ENCODE assay signal across 1 cellular context in the genomic region with DNA sequence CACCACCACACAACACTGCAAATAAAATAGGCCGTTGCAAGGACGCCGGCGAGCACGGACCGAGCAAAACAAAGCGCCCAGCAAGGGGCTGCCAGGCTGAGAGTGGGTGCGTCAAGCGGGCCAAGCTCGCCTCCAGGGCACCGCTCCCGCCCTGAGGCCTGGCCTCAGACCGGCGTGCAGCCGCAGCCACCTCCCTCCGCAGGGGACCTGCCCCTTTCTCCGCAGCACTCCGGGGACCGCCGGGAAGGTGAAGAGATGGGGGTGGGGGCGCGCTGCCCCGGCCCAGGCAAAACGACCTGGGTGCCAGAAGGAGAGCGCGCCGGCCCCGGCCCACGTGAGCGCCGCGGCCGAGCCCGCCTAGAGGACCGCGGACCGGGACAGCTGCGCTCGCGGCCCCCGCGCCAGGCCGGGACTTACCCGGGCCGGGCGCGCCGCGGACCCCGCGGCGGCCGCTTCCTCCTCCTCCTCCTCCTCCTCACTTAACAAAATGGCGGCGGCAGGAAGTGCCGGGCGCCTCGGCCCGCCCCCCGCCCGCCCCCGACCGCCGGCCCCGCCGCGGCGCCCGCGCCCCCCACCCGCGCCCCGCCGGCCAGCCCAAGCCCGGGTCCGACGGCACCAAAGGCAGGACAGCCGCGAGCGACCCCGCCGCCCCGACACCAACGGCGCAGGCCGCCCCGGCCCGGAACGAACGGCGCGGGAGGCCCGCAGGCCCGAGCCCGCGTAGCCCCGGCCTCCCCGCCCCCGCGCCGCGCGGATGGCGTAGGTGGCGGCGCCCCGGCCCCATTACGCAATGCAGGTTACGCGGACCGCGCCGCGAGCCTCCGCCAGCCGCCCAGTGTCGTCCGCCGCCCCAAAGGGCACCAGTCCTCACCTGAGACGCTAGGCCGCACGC.
A peak's percentile ranks its signal among the peaks of the same experiment; 100 is the strongest.
TF ChIP-seq lines count a peak whose summit lies in the region.

No MANE protein-coding gene starts in this region.

TF ChIP-seq in HEK293, 187 proteins besides CTCF, POLR2A, EP300 and RAD21 (continued from another document):
- TF ChIP-seq ZNF19 (tag by site-specific recombination; IDR thresholded peaks at IDR 0.05; ENCODE audit: low read depth) = no peak
- TF ChIP-seq ZNF423 (tag by site-specific recombination; IDR thresholded peaks at IDR 0.05) = no peak
- no peak for TF ChIP-seq BCL11A (tag by site-specific recombination; IDR thresholded peaks at IDR 0.05; ENCODE audit: low read depth)
- TF ChIP-seq YY1 (tag by site-specific recombination; IDR thresholded peaks at IDR 0.05) = no peak
- TF ChIP-seq, protein P1, sequence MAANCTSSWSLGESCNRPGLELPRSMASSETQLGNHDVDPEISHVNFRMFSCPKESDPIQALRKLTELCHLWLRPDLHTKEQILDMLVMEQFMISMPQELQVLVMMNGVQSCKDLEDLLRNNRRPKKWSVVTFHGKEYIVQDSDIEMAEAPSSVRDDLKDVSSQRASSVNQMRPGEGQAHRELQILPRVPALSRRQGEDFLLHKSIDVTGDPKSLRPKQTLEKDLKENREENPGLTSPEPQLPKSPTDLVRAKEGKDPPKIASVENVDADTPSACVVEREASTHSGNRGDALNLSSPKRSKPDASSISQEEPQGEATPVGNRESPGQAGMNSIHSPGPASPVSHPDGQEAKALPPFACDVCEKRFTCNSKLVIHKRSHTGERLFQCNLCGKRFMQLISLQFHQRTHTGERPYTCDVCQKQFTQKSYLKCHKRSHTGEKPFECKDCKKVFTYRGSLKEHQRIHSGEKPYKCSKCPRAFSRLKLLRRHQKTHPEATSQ (tag by site-specific recombination; IDR thresholded peaks at IDR 0.05) = no peak
- TF ChIP-seq, protein P2, sequence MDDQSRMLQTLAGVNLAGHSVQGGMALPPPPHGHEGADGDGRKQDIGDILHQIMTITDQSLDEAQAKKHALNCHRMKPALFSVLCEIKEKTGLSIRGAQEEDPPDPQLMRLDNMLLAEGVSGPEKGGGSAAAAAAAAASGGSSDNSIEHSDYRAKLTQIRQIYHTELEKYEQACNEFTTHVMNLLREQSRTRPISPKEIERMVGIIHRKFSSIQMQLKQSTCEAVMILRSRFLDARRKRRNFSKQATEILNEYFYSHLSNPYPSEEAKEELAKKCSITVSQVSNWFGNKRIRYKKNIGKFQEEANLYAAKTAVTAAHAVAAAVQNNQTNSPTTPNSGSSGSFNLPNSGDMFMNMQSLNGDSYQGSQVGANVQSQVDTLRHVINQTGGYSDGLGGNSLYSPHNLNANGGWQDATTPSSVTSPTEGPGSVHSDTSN (CRISPR knock-in tag; IDR thresholded peaks at IDR 0.05) = no peak
- no peak for TF ChIP-seq FEZF1 (tag by site-specific recombination; IDR thresholded peaks at IDR 0.05)
- TF ChIP-seq ZSCAN23 (tag by site-specific recombination; IDR thresholded peaks at IDR 0.05) = no peak
- TF ChIP-seq, protein P3, sequence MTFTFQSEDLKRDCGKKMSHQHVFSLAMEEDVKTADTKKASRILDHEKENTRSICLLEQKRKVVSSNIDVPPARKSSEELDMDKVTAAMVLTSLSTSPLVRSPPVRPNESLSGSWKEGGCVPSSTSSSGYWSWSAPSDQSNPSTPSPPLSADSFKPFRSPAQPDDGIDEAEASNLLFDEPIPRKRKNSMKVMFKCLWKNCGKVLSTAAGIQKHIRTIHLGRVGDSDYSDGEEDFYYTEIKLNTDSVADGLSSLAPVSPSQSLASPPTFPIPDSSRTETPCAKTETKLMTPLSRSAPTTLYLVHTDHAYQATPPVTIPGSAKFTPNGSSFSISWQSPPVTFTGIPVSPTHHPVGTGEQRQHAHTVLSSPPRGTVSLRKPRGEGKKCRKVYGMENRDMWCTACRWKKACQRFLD (tag by site-specific recombination; IDR thresholded peaks at IDR 0.05) = no peak
- TF ChIP-seq MYNN (tag by site-specific recombination; IDR thresholded peaks at IDR 0.05; ENCODE audit: borderline replicate concordance) = no peak
- no peak for TF ChIP-seq ZNF530 (tag by site-specific recombination; IDR thresholded peaks at IDR 0.05; ENCODE audit: low read depth)
- no peak for TF ChIP-seq RBAK (tag by site-specific recombination; IDR thresholded peaks at IDR 0.05)
- TF ChIP-seq, protein P4, sequence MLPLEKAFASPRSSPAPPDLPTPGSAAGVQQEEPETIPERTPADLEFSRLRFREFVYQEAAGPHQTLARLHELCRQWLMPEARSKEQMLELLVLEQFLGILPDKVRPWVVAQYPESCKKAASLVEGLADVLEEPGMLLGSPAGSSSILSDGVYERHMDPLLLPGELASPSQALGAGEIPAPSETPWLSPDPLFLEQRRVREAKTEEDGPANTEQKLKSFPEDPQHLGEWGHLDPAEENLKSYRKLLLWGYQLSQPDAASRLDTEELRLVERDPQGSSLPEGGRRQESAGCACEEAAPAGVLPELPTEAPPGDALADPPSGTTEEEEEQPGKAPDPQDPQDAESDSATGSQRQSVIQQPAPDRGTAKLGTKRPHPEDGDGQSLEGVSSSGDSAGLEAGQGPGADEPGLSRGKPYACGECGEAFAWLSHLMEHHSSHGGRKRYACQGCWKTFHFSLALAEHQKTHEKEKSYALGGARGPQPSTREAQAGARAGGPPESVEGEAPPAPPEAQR (tag by site-specific recombination; IDR thresholded peaks at IDR 0.05) = no peak
- TF ChIP-seq, protein P5, sequence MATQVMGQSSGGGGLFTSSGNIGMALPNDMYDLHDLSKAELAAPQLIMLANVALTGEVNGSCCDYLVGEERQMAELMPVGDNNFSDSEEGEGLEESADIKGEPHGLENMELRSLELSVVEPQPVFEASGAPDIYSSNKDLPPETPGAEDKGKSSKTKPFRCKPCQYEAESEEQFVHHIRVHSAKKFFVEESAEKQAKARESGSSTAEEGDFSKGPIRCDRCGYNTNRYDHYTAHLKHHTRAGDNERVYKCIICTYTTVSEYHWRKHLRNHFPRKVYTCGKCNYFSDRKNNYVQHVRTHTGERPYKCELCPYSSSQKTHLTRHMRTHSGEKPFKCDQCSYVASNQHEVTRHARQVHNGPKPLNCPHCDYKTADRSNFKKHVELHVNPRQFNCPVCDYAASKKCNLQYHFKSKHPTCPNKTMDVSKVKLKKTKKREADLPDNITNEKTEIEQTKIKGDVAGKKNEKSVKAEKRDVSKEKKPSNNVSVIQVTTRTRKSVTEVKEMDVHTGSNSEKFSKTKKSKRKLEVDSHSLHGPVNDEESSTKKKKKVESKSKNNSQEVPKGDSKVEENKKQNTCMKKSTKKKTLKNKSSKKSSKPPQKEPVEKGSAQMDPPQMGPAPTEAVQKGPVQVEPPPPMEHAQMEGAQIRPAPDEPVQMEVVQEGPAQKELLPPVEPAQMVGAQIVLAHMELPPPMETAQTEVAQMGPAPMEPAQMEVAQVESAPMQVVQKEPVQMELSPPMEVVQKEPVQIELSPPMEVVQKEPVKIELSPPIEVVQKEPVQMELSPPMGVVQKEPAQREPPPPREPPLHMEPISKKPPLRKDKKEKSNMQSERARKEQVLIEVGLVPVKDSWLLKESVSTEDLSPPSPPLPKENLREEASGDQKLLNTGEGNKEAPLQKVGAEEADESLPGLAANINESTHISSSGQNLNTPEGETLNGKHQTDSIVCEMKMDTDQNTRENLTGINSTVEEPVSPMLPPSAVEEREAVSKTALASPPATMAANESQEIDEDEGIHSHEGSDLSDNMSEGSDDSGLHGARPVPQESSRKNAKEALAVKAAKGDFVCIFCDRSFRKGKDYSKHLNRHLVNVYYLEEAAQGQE (tag by site-specific recombination; IDR thresholded peaks at IDR 0.05) = no peak
- TF ChIP-seq HOXD13 (CRISPR knock-in tag; IDR thresholded peaks at IDR 0.05; ENCODE audit: borderline replicate concordance) = no peak
- no peak for TF ChIP-seq EGR2 (tag by site-specific recombination; IDR thresholded peaks at IDR 0.05; ENCODE audit: low read depth)
- TF ChIP-seq KLF10 (tag by site-specific recombination; IDR thresholded peaks at IDR 0.05) = peak; percentile 31; the same call in 1 of the 2 replicates
- no peak for TF ChIP-seq ZNF624 (tag by site-specific recombination; IDR thresholded peaks at IDR 0.05)
- TF ChIP-seq ZNF394 (tag by site-specific recombination; IDR thresholded peaks at IDR 0.05; ENCODE audit: borderline replicate concordance) = 0 out of 2 replicates have a peak, but pooled peaks have one; percentile 17
- no peak for TF ChIP-seq ZNF174 (tag by site-specific recombination; IDR thresholded peaks at IDR 0.05)
- TF ChIP-seq KLF1 (tag by site-specific recombination; IDR thresholded peaks at IDR 0.05) = no peak
- TF ChIP-seq ZNF132 (tag by site-specific recombination; IDR thresholded peaks at IDR 0.05; ENCODE audit: borderline replicate concordance) = no peak
- no peak for TF ChIP-seq ZFP3 (tag by site-specific recombination; IDR thresholded peaks at IDR 0.05; ENCODE audit: low read depth)
- TF ChIP-seq, protein P6, sequence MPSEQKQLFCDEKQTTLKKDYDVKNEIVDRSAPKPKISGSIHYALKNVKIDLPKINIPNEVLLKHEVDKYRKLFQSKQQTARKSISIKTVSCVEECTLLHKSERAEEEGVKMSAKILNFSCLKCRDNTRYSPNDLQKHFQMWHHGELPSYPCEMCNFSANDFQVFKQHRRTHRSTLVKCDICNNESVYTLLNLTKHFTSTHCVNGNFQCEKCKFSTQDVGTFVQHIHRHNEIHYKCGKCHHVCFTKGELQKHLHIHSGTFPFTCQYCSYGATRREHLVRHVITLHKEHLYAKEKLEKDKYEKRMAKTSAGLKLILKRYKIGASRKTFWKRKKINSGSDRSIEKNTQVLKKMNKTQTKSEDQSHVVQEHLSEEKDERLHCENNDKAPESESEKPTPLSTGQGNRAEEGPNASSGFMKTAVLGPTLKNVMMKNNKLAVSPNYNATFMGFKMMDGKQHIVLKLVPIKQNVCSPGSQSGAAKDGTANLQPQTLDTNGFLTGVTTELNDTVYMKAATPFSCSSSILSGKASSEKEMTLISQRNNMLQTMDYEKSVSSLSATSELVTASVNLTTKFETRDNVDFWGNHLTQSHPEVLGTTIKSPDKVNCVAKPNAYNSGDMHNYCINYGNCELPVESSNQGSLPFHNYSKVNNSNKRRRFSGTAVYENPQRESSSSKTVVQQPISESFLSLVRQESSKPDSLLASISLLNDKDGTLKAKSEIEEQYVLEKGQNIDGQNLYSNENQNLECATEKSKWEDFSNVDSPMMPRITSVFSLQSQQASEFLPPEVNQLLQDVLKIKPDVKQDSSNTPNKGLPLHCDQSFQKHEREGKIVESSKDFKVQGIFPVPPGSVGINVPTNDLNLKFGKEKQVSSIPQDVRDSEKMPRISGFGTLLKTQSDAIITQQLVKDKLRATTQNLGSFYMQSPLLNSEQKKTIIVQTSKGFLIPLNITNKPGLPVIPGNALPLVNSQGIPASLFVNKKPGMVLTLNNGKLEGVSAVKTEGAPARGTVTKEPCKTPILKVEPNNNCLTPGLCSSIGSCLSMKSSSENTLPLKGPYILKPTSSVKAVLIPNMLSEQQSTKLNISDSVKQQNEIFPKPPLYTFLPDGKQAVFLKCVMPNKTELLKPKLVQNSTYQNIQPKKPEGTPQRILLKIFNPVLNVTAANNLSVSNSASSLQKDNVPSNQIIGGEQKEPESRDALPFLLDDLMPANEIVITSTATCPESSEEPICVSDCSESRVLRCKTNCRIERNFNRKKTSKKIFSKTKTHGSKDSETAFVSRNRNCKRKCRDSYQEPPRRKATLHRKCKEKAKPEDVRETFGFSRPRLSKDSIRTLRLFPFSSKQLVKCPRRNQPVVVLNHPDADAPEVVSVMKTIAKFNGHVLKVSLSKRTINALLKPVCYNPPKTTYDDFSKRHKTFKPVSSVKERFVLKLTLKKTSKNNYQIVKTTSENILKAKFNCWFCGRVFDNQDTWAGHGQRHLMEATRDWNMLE (tag by site-specific recombination; conservative IDR thresholded peaks at IDR 0.05; ENCODE audit: low read depth) = no peak
- TF ChIP-seq ZNF76 (tag by site-specific recombination; IDR thresholded peaks at IDR 0.05; ENCODE audit: borderline replicate concordance, low read depth) = peak; percentile 78
- TF ChIP-seq ZNF658 (tag by site-specific recombination; IDR thresholded peaks at IDR 0.05) = no peak
- no peak for TF ChIP-seq TCF7L2 (IDR thresholded peaks at IDR 0.05; ENCODE audit: borderline replicate concordance, low read depth, low read length)
- peak; percentile 23; the same call in 1 of the 2 replicates for TF ChIP-seq ZBTB20 (tag by site-specific recombination; IDR thresholded peaks at IDR 0.05)
- no peak for TF ChIP-seq ZNF571 (tag by site-specific recombination; IDR thresholded peaks at IDR 0.05)
- TF ChIP-seq SP7 (tag by site-specific recombination; IDR thresholded peaks at IDR 0.05) = peak; percentile 36; the same call in 1 of the 2 replicates
- TF ChIP-seq, protein P7, sequence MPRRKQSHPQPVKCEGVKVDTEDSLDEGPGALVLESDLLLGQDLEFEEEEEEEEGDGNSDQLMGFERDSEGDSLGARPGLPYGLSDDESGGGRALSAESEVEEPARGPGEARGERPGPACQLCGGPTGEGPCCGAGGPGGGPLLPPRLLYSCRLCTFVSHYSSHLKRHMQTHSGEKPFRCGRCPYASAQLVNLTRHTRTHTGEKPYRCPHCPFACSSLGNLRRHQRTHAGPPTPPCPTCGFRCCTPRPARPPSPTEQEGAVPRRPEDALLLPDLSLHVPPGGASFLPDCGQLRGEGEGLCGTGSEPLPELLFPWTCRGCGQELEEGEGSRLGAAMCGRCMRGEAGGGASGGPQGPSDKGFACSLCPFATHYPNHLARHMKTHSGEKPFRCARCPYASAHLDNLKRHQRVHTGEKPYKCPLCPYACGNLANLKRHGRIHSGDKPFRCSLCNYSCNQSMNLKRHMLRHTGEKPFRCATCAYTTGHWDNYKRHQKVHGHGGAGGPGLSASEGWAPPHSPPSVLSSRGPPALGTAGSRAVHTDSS (tag by site-specific recombination; IDR thresholded peaks at IDR 0.05) = peak; percentile 71
- TF ChIP-seq ZNF426 (tag by site-specific recombination; IDR thresholded peaks at IDR 0.05) = no peak
- TF ChIP-seq ZNF837 (tag by site-specific recombination; IDR thresholded peaks at IDR 0.05) = no peak
- no peak for TF ChIP-seq ZNF211 (tag by site-specific recombination; IDR thresholded peaks at IDR 0.05; ENCODE audit: low read depth)
- no peak for TF ChIP-seq ZNF169 (tag by site-specific recombination; IDR thresholded peaks at IDR 0.05)
- no peak for TF ChIP-seq ZNF596 (tag by site-specific recombination; IDR thresholded peaks at IDR 0.05)
- TF ChIP-seq ZNF404 (tag by site-specific recombination; IDR thresholded peaks at IDR 0.05) = no peak
- no peak for TF ChIP-seq SCRT2 (tag by site-specific recombination; IDR thresholded peaks at IDR 0.05)
- no peak for TF ChIP-seq WT1 (tag by site-specific recombination; IDR thresholded peaks at IDR 0.05)
- peak; percentile 63 for TF ChIP-seq ZNF335 (tag by site-specific recombination; conservative IDR thresholded peaks at IDR 0.05)
- no peak for TF ChIP-seq ZNF138 (tag by site-specific recombination; IDR thresholded peaks at IDR 0.05; ENCODE audit: borderline replicate concordance)
- 0 out of 2 replicates have a peak, but pooled peaks have one; percentile 52 for TF ChIP-seq ZNF501 (tag by site-specific recombination; IDR thresholded peaks at IDR 0.05)
- no peak for TF ChIP-seq MEIS1 (CRISPR knock-in tag; IDR thresholded peaks at IDR 0.05; ENCODE audit: borderline replicate concordance)
- no peak for TF ChIP-seq ZNF24 (tag by site-specific recombination; IDR thresholded peaks at IDR 0.05)
- no peak for TF ChIP-seq ZBTB17 (tag by site-specific recombination; IDR thresholded peaks at IDR 0.05)
